ENCODE assay signal across 1 cellular context in the genomic region with DNA sequence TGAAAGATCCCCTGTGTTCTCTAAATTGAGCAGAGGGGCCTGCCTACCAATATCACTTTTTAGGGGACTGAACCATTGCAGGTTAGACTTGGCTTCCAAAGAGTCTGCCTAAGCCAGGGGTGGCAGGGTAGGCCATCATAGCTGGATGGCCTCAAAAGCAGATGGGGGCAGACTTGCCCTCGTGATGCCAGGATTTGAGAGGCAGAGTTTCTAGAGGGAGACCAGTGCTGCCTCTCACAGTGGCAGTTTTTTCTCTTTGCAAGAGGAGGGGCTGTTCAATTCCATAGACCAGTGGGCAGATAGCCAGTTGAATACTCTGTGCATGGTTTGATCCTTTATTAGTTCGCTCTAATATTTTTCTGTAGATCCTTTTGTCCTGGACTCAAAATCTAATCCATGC.
TF ChIP-seq lines count a peak whose summit lies in the region.

No MANE protein-coding gene starts in this region.

TF ChIP-seq in GM23338, 12 proteins besides CTCF, POLR2A, EP300 and RAD21 (continued from another document):
- TF ChIP-seq, protein P1, sequence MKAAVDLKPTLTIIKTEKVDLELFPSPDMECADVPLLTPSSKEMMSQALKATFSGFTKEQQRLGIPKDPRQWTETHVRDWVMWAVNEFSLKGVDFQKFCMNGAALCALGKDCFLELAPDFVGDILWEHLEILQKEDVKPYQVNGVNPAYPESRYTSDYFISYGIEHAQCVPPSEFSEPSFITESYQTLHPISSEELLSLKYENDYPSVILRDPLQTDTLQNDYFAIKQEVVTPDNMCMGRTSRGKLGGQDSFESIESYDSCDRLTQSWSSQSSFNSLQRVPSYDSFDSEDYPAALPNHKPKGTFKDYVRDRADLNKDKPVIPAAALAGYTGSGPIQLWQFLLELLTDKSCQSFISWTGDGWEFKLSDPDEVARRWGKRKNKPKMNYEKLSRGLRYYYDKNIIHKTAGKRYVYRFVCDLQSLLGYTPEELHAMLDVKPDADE (IDR thresholded peaks at IDR 0.05), result no peak
- TF ChIP-seq EZH2phosphoT487 (IDR thresholded peaks at IDR 0.05; ENCODE audit: unreplicated experiment) (no peak), ZNF114 (CRISPR knock-in tag; IDR thresholded peaks at IDR 0.05) (no peak)
- TF ChIP-seq, protein P2, sequence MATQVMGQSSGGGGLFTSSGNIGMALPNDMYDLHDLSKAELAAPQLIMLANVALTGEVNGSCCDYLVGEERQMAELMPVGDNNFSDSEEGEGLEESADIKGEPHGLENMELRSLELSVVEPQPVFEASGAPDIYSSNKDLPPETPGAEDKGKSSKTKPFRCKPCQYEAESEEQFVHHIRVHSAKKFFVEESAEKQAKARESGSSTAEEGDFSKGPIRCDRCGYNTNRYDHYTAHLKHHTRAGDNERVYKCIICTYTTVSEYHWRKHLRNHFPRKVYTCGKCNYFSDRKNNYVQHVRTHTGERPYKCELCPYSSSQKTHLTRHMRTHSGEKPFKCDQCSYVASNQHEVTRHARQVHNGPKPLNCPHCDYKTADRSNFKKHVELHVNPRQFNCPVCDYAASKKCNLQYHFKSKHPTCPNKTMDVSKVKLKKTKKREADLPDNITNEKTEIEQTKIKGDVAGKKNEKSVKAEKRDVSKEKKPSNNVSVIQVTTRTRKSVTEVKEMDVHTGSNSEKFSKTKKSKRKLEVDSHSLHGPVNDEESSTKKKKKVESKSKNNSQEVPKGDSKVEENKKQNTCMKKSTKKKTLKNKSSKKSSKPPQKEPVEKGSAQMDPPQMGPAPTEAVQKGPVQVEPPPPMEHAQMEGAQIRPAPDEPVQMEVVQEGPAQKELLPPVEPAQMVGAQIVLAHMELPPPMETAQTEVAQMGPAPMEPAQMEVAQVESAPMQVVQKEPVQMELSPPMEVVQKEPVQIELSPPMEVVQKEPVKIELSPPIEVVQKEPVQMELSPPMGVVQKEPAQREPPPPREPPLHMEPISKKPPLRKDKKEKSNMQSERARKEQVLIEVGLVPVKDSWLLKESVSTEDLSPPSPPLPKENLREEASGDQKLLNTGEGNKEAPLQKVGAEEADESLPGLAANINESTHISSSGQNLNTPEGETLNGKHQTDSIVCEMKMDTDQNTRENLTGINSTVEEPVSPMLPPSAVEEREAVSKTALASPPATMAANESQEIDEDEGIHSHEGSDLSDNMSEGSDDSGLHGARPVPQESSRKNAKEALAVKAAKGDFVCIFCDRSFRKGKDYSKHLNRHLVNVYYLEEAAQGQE (IDR thresholded peaks at IDR 0.05; ENCODE audit: unreplicated experiment), result no peak
TF ChIP-seq in GM23338: peak in this region for 0.
